In genomic region chr19:13055213-13056051, GRCh38 we compare ENCODE assay signal across 9 cellular contexts. TPM values are rescaled to one million over a fixed set of nuclear protein-coding genes. Genes with fewer than 3 reads are reported as not detected.
A peak's percentile ranks its signal among the peaks of the same experiment; 100 is the strongest.
DNase-seq lines count a peak whose midpoint lies in the region; ATAC-seq and TF ChIP-seq lines count a peak whose summit lies in the region.
"Had no signal": no experiment of that assay in that cellular context is flagged by ENCODE, and none has a peak within 500 bp of the region (broad histone marks: within the 10 kb centered on the region; RNA-seq: fewer than 3 reads in every experiment).

No MANE protein-coding gene starts in this region.

- H3K36me3 Mint-ChIP-seq in GM23338 (ENCODE audit: low read depth), result no peaks in the 10 kb centered on the region
- H3K36me3 Mint-ChIP-seq in activated T-helper 2 cell treated with anti-CD3 and anti-CD28 coated beads, Interferon-gamma antibody, Interleukin-2, Interleukin-4, amounts not matched to agents 10 μg/mL and 5 μg/mL and 100 μg/mL, durations not matched to agents 14 hours and 24 hours and 36 hours (ENCODE audit: low read depth), result no peaks in the 10 kb centered on the region

- H3K4me2 ChIP-seq in GM23338 (peak overlapping the region; percentile 94), skeletal muscle satellite cell (ENCODE audit: low read length) (peak overlapping the region; percentile 69)

- peaks cover 6% of the 10 kb centered on the region; the same call in 2 of the 3 replicates for H3K9me3 Mint-ChIP-seq in GM23338
- no peaks in the 10 kb centered on the region for H3K9me3 Mint-ChIP-seq in activated T-helper 2 cell treated with anti-CD3 and anti-CD28 coated beads, Interferon-gamma antibody, Interleukin-2, Interleukin-4, amounts not matched to agents 10 μg/mL and 5 μg/mL and 100 μg/mL, durations not matched to agents 14 hours and 24 hours and 36 hours
- H3K9me3 Mint-ChIP-seq: neural crest cell had no signal

- H3F3A ChIP-seq in GM23338 (replicated peaks; ENCODE audit: low read depth), result peaks cover 8% of the 10 kb centered on the region; the same call in 1 of the 2 replicates

- no peaks in the 10 kb centered on the region for H3K79me2 ChIP-seq in GM23338 (replicated peaks; ENCODE audit: insufficient read depth)

- DNase-seq in GM23338 (ENCODE audit: low spot score) (peak; percentile 68), astrocyte of the hippocampus (ENCODE audit: low read depth, low spot score) (peak; percentile 98), GF-D8 (lab: John Stamatoyannopoulos, UW) (no peak), GDM1 (lab: John Stamatoyannopoulos, UW) (no peak), NCI-H1092 (lab: John Stamatoyannopoulos, UW) (no peak)
- DNase-seq in activated T-helper 2 cell treated with anti-CD3 and anti-CD28 coated beads, Interferon-gamma antibody, Interleukin-2, Interleukin-4, amounts not matched to agents 10 μg/mL and 5 μg/mL and 100 μg/mL, durations not matched to agents 14 hours and 24 hours and 36 hours (ENCODE audit: low spot score), result no peak

- peak; percentile 29 for ATAC-seq in GM23338

- H3K27ac ChIP-seq in GM23338 (ENCODE audit: low read depth) (no peak overlapping the region), iPS-18a (ENCODE audit: low read length) (no peak overlapping the region)

- no peaks in the 10 kb centered on the region for H3K36me3 ChIP-seq in GM23338 (ENCODE audit: insufficient read depth)
- no peaks in the 10 kb centered on the region for H3K36me3 ChIP-seq in iPS-18a (ENCODE audit: control insufficient read depth, low read depth, low read length)
- H3K36me3 ChIP-seq in skeletal muscle satellite cell (ENCODE audit: insufficient read depth, low read length), result peaks cover 7% of the 10 kb centered on the region

- no peak overlapping the region for H3K9ac ChIP-seq in iPS-18a (ENCODE audit: low read length)
- peak overlapping the region; percentile 78 for H3K9ac ChIP-seq in skeletal muscle satellite cell (ENCODE audit: low read depth, low read length)

- peaks cover 4% of the 10 kb centered on the region; the same call in 1 of the 2 replicates for H4K20me1 ChIP-seq in GM23338 (replicated peaks; ENCODE audit: insufficient read depth)

- H3K4me3 ChIP-seq in GM23338, result peak overlapping the region; percentile 61
- H3K4me3 ChIP-seq in iPS-18a (ENCODE audit: low read length), result peak overlapping the region; percentile 33
- peak overlapping the region; percentile 51 for H3K4me3 ChIP-seq in skeletal muscle satellite cell (ENCODE audit: low read length)

- peak overlapping the region; percentile 65 for H3K4me3 Mint-ChIP-seq in GM23338
- H3K4me3 Mint-ChIP-seq in activated T-helper 2 cell treated with anti-CD3 and anti-CD28 coated beads, Interferon-gamma antibody, Interleukin-2, Interleukin-4, amounts not matched to agents 10 μg/mL and 5 μg/mL and 100 μg/mL, durations not matched to agents 14 hours and 24 hours and 36 hours (ENCODE audit: low read depth), result no peak overlapping the region
- H3K4me3 Mint-ChIP-seq: neural crest cell had no signal

- H3K9me3 ChIP-seq in iPS-18a (ENCODE audit: control insufficient read depth, low read depth, low read length), result no peaks in the 10 kb centered on the region
- no peaks in the 10 kb centered on the region for H3K9me3 ChIP-seq in skeletal muscle satellite cell (replicated peaks; ENCODE audit: low read length)

- peaks cover 76% of the 10 kb centered on the region for H3K4me1 ChIP-seq in GM23338 (ENCODE audit: insufficient read depth)
- peaks cover 41% of the 10 kb centered on the region for H3K4me1 ChIP-seq in iPS-18a (ENCODE audit: control insufficient read depth, low read depth, low read length)
- peaks cover 79% of the 10 kb centered on the region for H3K4me1 ChIP-seq in skeletal muscle satellite cell (ENCODE audit: control insufficient read depth, insufficient read depth, low read length)

- peaks cover 100% of the 10 kb centered on the region for H3K27me3 ChIP-seq in GM23338 (ENCODE audit: insufficient read depth)
- peaks cover 100% of the 10 kb centered on the region for H3K27me3 ChIP-seq in iPS-18a (ENCODE audit: control insufficient read depth, insufficient read depth, low read length)
- H3K27me3 ChIP-seq in skeletal muscle satellite cell (ENCODE audit: control insufficient read depth, insufficient read depth, low read length), result no peaks in the 10 kb centered on the region

- peaks cover 97% of the 10 kb centered on the region for H3K27me3 Mint-ChIP-seq in GM23338 (ENCODE audit: insufficient read depth, low read depth, poor library complexity)
- peaks cover 19% of the 10 kb centered on the region for H3K27me3 Mint-ChIP-seq in activated T-helper 2 cell treated with anti-CD3 and anti-CD28 coated beads, Interferon-gamma antibody, Interleukin-2, Interleukin-4, amounts not matched to agents 10 μg/mL and 5 μg/mL and 100 μg/mL, durations not matched to agents 14 hours and 24 hours and 36 hours (ENCODE audit: low read depth)

- no peaks in the 10 kb centered on the region for H3K9me2 ChIP-seq in GM23338 (ENCODE audit: insufficient read depth)

- peak overlapping the region; percentile 85 for H2AFZ ChIP-seq in GM23338

- intact Hi-C loops in activated T-helper 2 cell treated with anti-CD3 and anti-CD28 coated beads, Interferon-gamma antibody, Interleukin-2, Interleukin-4, amounts not matched to agents 10 μg/mL and 5 μg/mL and 100 μg/mL, durations not matched to agents 14 hours and 24 hours and 36 hours (cut with micrococcal nuclease), result no loop called here

- H3K4me1 Mint-ChIP-seq in GM23338, result peaks cover 55% of the 10 kb centered on the region
- peaks cover 6% of the 10 kb centered on the region for H3K4me1 Mint-ChIP-seq in activated T-helper 2 cell treated with anti-CD3 and anti-CD28 coated beads, Interferon-gamma antibody, Interleukin-2, Interleukin-4, amounts not matched to agents 10 μg/mL and 5 μg/mL and 100 μg/mL, durations not matched to agents 14 hours and 24 hours and 36 hours (ENCODE audit: low read depth)

- TF ChIP-seq CTCF in GM23338 (conservative IDR thresholded peaks at IDR 0.05; ENCODE audit: low read depth in 2 of 2), result peak in 1 of 2 experiments; percentile 19; a peak in 1 of 4 replicates

- H3K27ac Mint-ChIP-seq in GM23338, result no peak overlapping the region
- H3K27ac Mint-ChIP-seq in activated T-helper 2 cell treated with anti-CD3 and anti-CD28 coated beads, Interferon-gamma antibody, Interleukin-2, Interleukin-4, amounts not matched to agents 10 μg/mL and 5 μg/mL and 100 μg/mL, durations not matched to agents 14 hours and 24 hours and 36 hours, result no peak overlapping the region

TF ChIP-seq in GM23338, 12 proteins besides CTCF, POLR2A, EP300 and RAD21:
- TF ChIP-seq STAT1 (IDR thresholded peaks at IDR 0.05; ENCODE audit: unreplicated experiment), result no peak
- no peak for TF ChIP-seq NANOG (IDR thresholded peaks at IDR 0.05; ENCODE audit: borderline replicate concordance)
- TF ChIP-seq EZH2phosphoT487 (IDR thresholded peaks at IDR 0.05; ENCODE audit: unreplicated experiment), result no peak
- TF ChIP-seq EZH2 (IDR thresholded peaks at IDR 0.05; ENCODE audit: low read depth, unreplicated experiment), result peak; percentile 3
- TF ChIP-seq ZNF331 (CRISPR knock-in tag; IDR thresholded peaks at IDR 0.05; ENCODE audit: low read depth), result no peak
- no peak for TF ChIP-seq POLR2AphosphoS5 (IDR thresholded peaks at IDR 0.05; ENCODE audit: low read depth)
- TF ChIP-seq CREB1 (CRISPR knock-in tag; IDR thresholded peaks at IDR 0.05; ENCODE audit: low read depth), result no peak

RNA-seq across cellular contexts. Expression of gene LYL1, which starts 47.2 kb away (rescaled TPM):
- 0.47 and 2.2 TPM in 2 replicates for total RNA-seq in GM23338 (2014; rRNA removed; shearing (Covaris generic))
- 0.77 and 1.2 TPM in 2 replicates for polyA plus RNA-seq in GM23338 (2016; fragmentation: Nextera tagmentation; extraction: Ambion mirVana)
- 1.0 and 1.1 TPM in 2 replicates for total RNA-seq in skeletal muscle satellite cell (2012; rRNA removed)
- 5.5 and 5.6 TPM in 2 replicates for total RNA-seq in activated T-helper 2 cell treated with anti-CD3 and anti-CD28 coated beads, Interferon-gamma antibody, Interleukin-2, Interleukin-4, amounts not matched to agents 10 μg/mL and 5 μg/mL and 100 μg/mL, durations not matched to agents 14 hours and 24 hours and 36 hours

Comparison
In these comparisons a context has a peak if more than half of its experiments do, and no peak if none do; other contexts are left out.
1. DNase-seq: peak in GM23338 (single experiment) and astrocyte of the hippocampus (single experiment); none in GF-D8 (single experiment), activated T-helper 2 cell treated with anti-CD3 and anti-CD28 coated beads, Interferon-gamma antibody, Interleukin-2, Interleukin-4, amounts not matched to agents 10 μg/mL and 5 μg/mL and 100 μg/mL, durations not matched to agents 14 hours and 24 hours and 36 hours (single experiment), GDM1 (single experiment) and NCI-H1092 (single experiment).
2. Peak in every context shown above with its lines, with median percentiles within 50 percentile points of each other: H3K4me3 ChIP-seq.